1 cellular context compared by ENCODE assay signal in genomic region chr7:73612598-73613269, GRCh38.
TF ChIP-seq lines count a peak whose summit lies in the region.

No MANE protein-coding gene starts in this region.

TF ChIP-seq in HepG2, 621 proteins besides CTCF, POLR2A, EP300 and RAD21 (continues in another document):
- peak; percentile 78; the same call in 1 of the 2 replicates for TF ChIP-seq ZNF354B (CRISPR knock-in tag; IDR thresholded peaks at IDR 0.05)
- TF ChIP-seq ZNF503 (CRISPR knock-in tag; IDR thresholded peaks at IDR 0.05), result peak; percentile 94
- no peak for TF ChIP-seq GRHL1 (CRISPR knock-in tag; conservative IDR thresholded peaks at IDR 0.05)
- no peak for TF ChIP-seq EEA1 (CRISPR knock-in tag; IDR thresholded peaks at IDR 0.05; ENCODE audit: borderline replicate concordance)
- TF ChIP-seq ZBTB14 (CRISPR knock-in tag; IDR thresholded peaks at IDR 0.05), result no peak
- peak; percentile 84 for TF ChIP-seq NR2F2 (IDR thresholded peaks at IDR 0.05; ENCODE audit: borderline replicate concordance, low read depth)
- TF ChIP-seq PRMT3 (CRISPR knock-in tag; IDR thresholded peaks at IDR 0.05; ENCODE audit: borderline replicate concordance, low read depth), result no peak
- peak; percentile 54; the same call in 1 of the 2 replicates for TF ChIP-seq ZNF205 (CRISPR knock-in tag; IDR thresholded peaks at IDR 0.05)
- peak; percentile 82; the same call in 1 of the 2 replicates for TF ChIP-seq ZNF580 (CRISPR knock-in tag; IDR thresholded peaks at IDR 0.05; ENCODE audit: borderline replicate concordance, low read depth)
- peak; percentile 95 for TF ChIP-seq ZNF430 (CRISPR knock-in tag; IDR thresholded peaks at IDR 0.05)
- no peak for TF ChIP-seq ETS1 (CRISPR knock-in tag; IDR thresholded peaks at IDR 0.05)
- peak; percentile 64; the same call in 1 of the 2 replicates for TF ChIP-seq SMAD3 (CRISPR knock-in tag; IDR thresholded peaks at IDR 0.05)
- TF ChIP-seq ZNF460 (CRISPR knock-in tag; IDR thresholded peaks at IDR 0.05; ENCODE audit: borderline replicate concordance), result peak; percentile 46; the same call in 1 of the 2 replicates
- peak; percentile 84 for TF ChIP-seq ZKSCAN8 (CRISPR knock-in tag; IDR thresholded peaks at IDR 0.05; ENCODE audit: borderline replicate concordance)
- TF ChIP-seq CCAR2 (optimal IDR thresholded peaks at IDR 0.05; ENCODE audit: low read depth, low read length), result no peak
- TF ChIP-seq ZNF691 (CRISPR knock-in tag; IDR thresholded peaks at IDR 0.05; ENCODE audit: borderline replicate concordance, low read depth), result peak; percentile 53; the same call in 1 of the 2 replicates
- peak in 1 of 2 experiments; percentile 72; a peak in 1 of 4 replicates for TF ChIP-seq ATF4 (CRISPR knock-in tag; IDR thresholded peaks at IDR 0.05)
- TF ChIP-seq JARID2 (CRISPR knock-in tag; IDR thresholded peaks at IDR 0.05; ENCODE audit: insufficient replicate concordance), result peak; percentile 70
- TF ChIP-seq TARDBP (CRISPR knock-in tag; IDR thresholded peaks at IDR 0.05), result peak; percentile 97
- TF ChIP-seq ZFP1 (CRISPR knock-in tag; IDR thresholded peaks at IDR 0.05), result peak; percentile 69; the same call in 1 of the 2 replicates
- TF ChIP-seq PHF20 (CRISPR knock-in tag; IDR thresholded peaks at IDR 0.05), result peak; percentile 33; the same call in 1 of the 2 replicates
- TF ChIP-seq FOSL2 (CRISPR knock-in tag; IDR thresholded peaks at IDR 0.05), result peak; percentile 95
- peak; percentile 65; the same call in 1 of the 2 replicates for TF ChIP-seq ZNF670 (CRISPR knock-in tag; IDR thresholded peaks at IDR 0.05; ENCODE audit: borderline replicate concordance)
- no peak for TF ChIP-seq MTF2 (CRISPR knock-in tag; IDR thresholded peaks at IDR 0.05; ENCODE audit: borderline replicate concordance)
- peak; percentile 90 for TF ChIP-seq ZNF746 (CRISPR knock-in tag; IDR thresholded peaks at IDR 0.05)
- TF ChIP-seq SETDB1 (CRISPR knock-in tag; IDR thresholded peaks at IDR 0.05; ENCODE audit: borderline replicate concordance), result no peak
- TF ChIP-seq ZNF614 (CRISPR knock-in tag; IDR thresholded peaks at IDR 0.05; ENCODE audit: borderline replicate concordance), result peak; percentile 94
- no peak for TF ChIP-seq NR1H2 (CRISPR knock-in tag; IDR thresholded peaks at IDR 0.05; ENCODE audit: borderline replicate concordance, low read depth)
- TF ChIP-seq SMC3 (IDR thresholded peaks at IDR 0.05; ENCODE audit: low read length), result peak; percentile 28; the same call in 1 of the 2 replicates
- peak; percentile 78 for TF ChIP-seq ZEB1 (IDR thresholded peaks at IDR 0.05; ENCODE audit: insufficient replicate concordance, low read depth)
- peak; percentile 46; the same call in 1 of the 2 replicates for TF ChIP-seq PAF1 (CRISPR knock-in tag; IDR thresholded peaks at IDR 0.05)
- TF ChIP-seq RCOR2 (CRISPR knock-in tag; IDR thresholded peaks at IDR 0.05), result peak; percentile 92; the same call in 1 of the 2 replicates
- TF ChIP-seq E2F2 (CRISPR knock-in tag; IDR thresholded peaks at IDR 0.05; ENCODE audit: borderline replicate concordance), result no peak
- TF ChIP-seq ETV6 (CRISPR knock-in tag; conservative IDR thresholded peaks at IDR 0.05), result no peak
- TF ChIP-seq IKZF5 (CRISPR knock-in tag; IDR thresholded peaks at IDR 0.05), result peak; percentile 90; the same call in 1 of the 2 replicates
- TF ChIP-seq ZNF788 (CRISPR knock-in tag; IDR thresholded peaks at IDR 0.05; ENCODE audit: borderline replicate concordance), result peak; percentile 96
- 0 out of 2 replicates have a peak, but pooled peaks have one; percentile 54 for TF ChIP-seq SP4 (CRISPR knock-in tag; IDR thresholded peaks at IDR 0.05)
- TF ChIP-seq ZSCAN9 (CRISPR knock-in tag; IDR thresholded peaks at IDR 0.05; ENCODE audit: borderline replicate concordance), result peak; percentile 67; the same call in 1 of the 2 replicates
- TF ChIP-seq ZNF329 (CRISPR knock-in tag; IDR thresholded peaks at IDR 0.05; ENCODE audit: low read depth), result no peak
- peak; percentile 57; the same call in 1 of the 2 replicates for TF ChIP-seq KDM5B (CRISPR knock-in tag; IDR thresholded peaks at IDR 0.05; ENCODE audit: borderline replicate concordance)
- TF ChIP-seq DDIT3 (CRISPR knock-in tag; IDR thresholded peaks at IDR 0.05), result no peak
- TF ChIP-seq GFI1 (CRISPR knock-in tag; IDR thresholded peaks at IDR 0.05; ENCODE audit: borderline replicate concordance), result peak; percentile 91
- TF ChIP-seq SMAD9 (CRISPR knock-in tag; IDR thresholded peaks at IDR 0.05), result no peak
- TF ChIP-seq CEBPG (CRISPR knock-in tag; IDR thresholded peaks at IDR 0.05), result peak; percentile 71
- peak; percentile 91 for TF ChIP-seq SKIL (CRISPR knock-in tag; IDR thresholded peaks at IDR 0.05; ENCODE audit: borderline replicate concordance)
- TF ChIP-seq SP5 (CRISPR knock-in tag; IDR thresholded peaks at IDR 0.05; ENCODE audit: borderline replicate concordance, low read depth), result peak; percentile 82
- peak; percentile 80; the same call in 1 of the 2 replicates for TF ChIP-seq TFAP4 (IDR thresholded peaks at IDR 0.05; ENCODE audit: borderline replicate concordance, low read depth)
- no peak for TF ChIP-seq FOXC1 (CRISPR knock-in tag; IDR thresholded peaks at IDR 0.05; ENCODE audit: borderline replicate concordance)
- TF ChIP-seq SNAPC5 (CRISPR knock-in tag; IDR thresholded peaks at IDR 0.05; ENCODE audit: borderline replicate concordance), result peak; percentile 69; the same call in 1 of the 2 replicates
- no peak; the same call in 1 of the 2 replicates for TF ChIP-seq ZNF12 (CRISPR knock-in tag; IDR thresholded peaks at IDR 0.05)
- TF ChIP-seq MEIS2 (CRISPR knock-in tag; IDR thresholded peaks at IDR 0.05), result peak; percentile 76; the same call in 1 of the 2 replicates
- TF ChIP-seq REPIN1 (CRISPR knock-in tag; IDR thresholded peaks at IDR 0.05; ENCODE audit: borderline replicate concordance, low read depth), result peak; percentile 90
